8 cellular contexts compared by ENCODE assay signal in the genomic region with DNA sequence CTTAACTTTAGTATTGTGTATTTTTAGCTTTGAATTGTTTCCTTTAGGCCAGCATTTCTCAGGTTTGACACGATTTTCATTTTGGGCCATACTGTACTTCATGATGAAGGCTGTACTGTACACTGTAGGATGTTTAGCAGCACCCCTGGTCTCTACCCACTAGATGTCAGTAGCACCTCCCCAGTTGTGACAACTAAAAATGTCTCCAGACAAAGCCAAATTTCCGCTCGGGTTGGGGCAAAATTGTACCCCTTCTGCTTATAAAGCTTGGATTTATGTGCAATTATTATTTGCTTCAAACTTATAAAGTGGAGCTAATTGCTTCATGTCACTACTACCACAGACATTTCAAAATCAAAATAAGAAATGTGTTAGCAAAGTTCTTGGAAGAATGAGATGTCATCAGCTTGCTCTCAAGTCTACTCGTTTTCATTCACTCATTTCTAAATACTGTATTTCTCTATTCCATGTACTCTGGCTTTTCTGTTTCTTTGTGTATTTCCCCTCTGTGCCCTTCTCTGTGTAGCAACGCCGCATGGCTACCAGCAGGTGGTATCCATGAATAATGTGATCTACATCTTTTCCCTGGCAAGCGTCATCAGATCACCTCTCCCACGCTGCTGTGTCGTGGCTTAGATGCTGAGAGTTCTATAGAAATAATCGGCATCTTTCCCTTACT. TPM values are rescaled to one million over a fixed set of nuclear protein-coding genes. Genes with fewer than 3 reads are reported as not detected.
DNase-seq lines count a peak whose midpoint lies in the region; ATAC-seq and TF ChIP-seq lines count a peak whose summit lies in the region.

No MANE protein-coding gene starts in this region.

- H3K9ac ChIP-seq in HCT116 (ENCODE audit: low read length) = no peak overlapping the region

- H3K9me3 ChIP-seq in HCT116 (ENCODE audit: control insufficient read depth in 1 of 2, insufficient read depth in 1 of 2, low read depth in 1 of 2, low read length in 2 of 2) (no peaks in the 10 kb centered on the region), vagina (no peaks in the 10 kb centered on the region)

- no peaks in the 10 kb centered on the region for H3K9me2 ChIP-seq in HCT116 (ENCODE audit: insufficient read depth)

- TF ChIP-seq RAD21 in HCT116 (IDR thresholded peaks at IDR 0.05; ENCODE audit: low read depth) = peak; percentile 36

- H3K79me2 ChIP-seq in HCT116 (ENCODE audit: insufficient read depth, low read length) = no peaks in the 10 kb centered on the region; the same call in 1 of the 2 replicates

- H3K36me3 ChIP-seq in HCT116 (ENCODE audit: control insufficient read depth in 1 of 2, insufficient read depth in 2 of 2, low read length in 2 of 2) (no peaks in the 10 kb centered on the region), vagina (no peaks in the 10 kb centered on the region)

- CTCF ChIA-PET in HCT116 (lab: Charles Lee) = interaction anchor here (0.8 to 1.4 kb wide), 3 partner anchors 16 to 600 kb away, joined by 3 to 5 read pairs (median 4); no protein-coding TSS in a partner anchor

- DNase-seq in Ammon's horn (ENCODE audit: low spot score) (peak; percentile 4), HCT116 (ENCODE audit: low read depth, low spot score) (peak; percentile 38), NCI-H82 (lab: John Stamatoyannopoulos, UW) (peak; percentile 87), fibroblast of peridontal ligament (ENCODE audit: extremely low read depth) (peak; percentile 48), vagina (ENCODE audit: extremely low spot score in 2 of 2) (no peak), C1 segment of cervical spinal cord (lab: John Stamatoyannopoulos, UW) (no peak)
- DNase-seq in activated CD4-positive, alpha-beta T cell treated with anti-CD3 and anti-CD28 coated beads, Interleukin-2, amount 50 U/mL, for 4 hours = no peak

- H3K27me3 ChIP-seq in HCT116 (ENCODE audit: insufficient read depth, low read length) (no peaks in the 10 kb centered on the region), vagina (no peaks in the 10 kb centered on the region)

- POLR2A ChIA-PET in HCT116 (lab: Charles Lee) = no interaction called here

- no peaks in the 10 kb centered on the region for H4K20me1 ChIP-seq in HCT116 (ENCODE audit: insufficient read depth)

- ATAC-seq in HCT116 (peak; percentile 96), HG02973 (IDR thresholded peaks at IDR 0.05; ENCODE audit: unreplicated experiment) (no peak)

- BruUV-seq in HCT116 (replicated peaks; lab: Mats Ljungman, UMichigan) = no TSS peak

- H3K4me1 ChIP-seq in HCT116 (ENCODE audit: control insufficient read depth in 1 of 2, insufficient read depth in 2 of 2, low read length in 2 of 2) = peaks cover 0 to 11% of the 10 kb centered on the region in 2 experiments; a peak in 3 of 4 replicates
- no peaks in the 10 kb centered on the region for H3K4me1 ChIP-seq in vagina

- intact Hi-C loops in HCT116 (cut with micrococcal nuclease) = no loop called here
- intact Hi-C loops in vagina (cut with DNase I) = no loop called here

- RAD21 ChIA-PET in HCT116 (lab: Charles Lee; ENCODE audit: low non-redundant PET in 1 of 2, low total read pairs in 2 of 2, uncharacterized antibody in 2 of 2, unreplicated experiment in 2 of 2) = no interaction called here

- no peak overlapping the region for H3K27ac ChIP-seq in HCT116 (ENCODE audit: low read depth, low read length)
- H3K27ac ChIP-seq in vagina = no peak overlapping the region

- H3K4me3 ChIP-seq in HCT116 (replicated peaks in 1 of 2; ENCODE audit: low read depth in 1 of 2, low read length in 2 of 2) = no peak overlapping the region
- no peak overlapping the region for H3K4me3 ChIP-seq in vagina

- peak overlapping the region; percentile 28; the same call in 1 of the 2 replicates for H3K4me2 ChIP-seq in HCT116 (ENCODE audit: low read length)

- H2AFZ ChIP-seq in HCT116 (ENCODE audit: low read depth, low read length, poor library complexity, severe bottlenecking) = no peak overlapping the region

- TF ChIP-seq CTCF in HCT116 (IDR thresholded peaks at IDR 0.05 in 2 of 3, conservative IDR thresholded peaks at IDR 0.05 in 1 of 3; ENCODE audit: borderline replicate concordance in 1 of 3, insufficient read depth in 1 of 3, low read depth in 2 of 3, low read length in 2 of 3) (peak; percentile 30 to 63 (median 57); a peak in 5 of 6 replicates), vagina (IDR thresholded peaks at IDR 0.05) (no peak)

- TF ChIP-seq POLR2A in HCT116 (IDR thresholded peaks at IDR 0.05; ENCODE audit: borderline replicate concordance, extremely low read depth, insufficient read depth, insufficient read length) (no peak), vagina (IDR thresholded peaks at IDR 0.05) (no peak)

TF ChIP-seq in HCT116, 20 proteins besides CTCF, POLR2A, EP300 and RAD21:
- TF ChIP-seq JUND (IDR thresholded peaks at IDR 0.05) (no peak), CBX3 (IDR thresholded peaks at IDR 0.05; ENCODE audit: low read depth) (no peak), SRF (IDR thresholded peaks at IDR 0.05; ENCODE audit: low read depth) (no peak), EZH2phosphoT487 (IDR thresholded peaks at IDR 0.05; ENCODE audit: borderline replicate concordance) (no peak), EGR1 (IDR thresholded peaks at IDR 0.05; ENCODE audit: low read depth) (no peak), POLR2AphosphoS5 (IDR thresholded peaks at IDR 0.05; ENCODE audit: low read depth, low read length) (no peak), SIN3A (IDR thresholded peaks at IDR 0.05; ENCODE audit: low read depth) (no peak), ELF1 (IDR thresholded peaks at IDR 0.05; ENCODE audit: borderline replicate concordance, low read depth) (no peak), TCF7L2 (IDR thresholded peaks at IDR 0.05; ENCODE audit: borderline replicate concordance, extremely low read depth, insufficient read depth, insufficient read length) (no peak), CEBPB (IDR thresholded peaks at IDR 0.05; ENCODE audit: low read depth) (no peak), SP1 (IDR thresholded peaks at IDR 0.05; ENCODE audit: low read depth) (no peak), YY1 (IDR thresholded peaks at IDR 0.05; ENCODE audit: extremely low read depth, insufficient replicate concordance, low read depth, low read length) (no peak), ZFX (IDR thresholded peaks at IDR 0.05) (no peak), FOSL1 (IDR thresholded peaks at IDR 0.05; ENCODE audit: low read depth) (no peak), EZH2 (IDR thresholded peaks at IDR 0.05) (no peak), ZNF274 (IDR thresholded peaks at IDR 0.05; ENCODE audit: low read depth, low read length) (no peak)
- TF ChIP-seq, protein P1, sequence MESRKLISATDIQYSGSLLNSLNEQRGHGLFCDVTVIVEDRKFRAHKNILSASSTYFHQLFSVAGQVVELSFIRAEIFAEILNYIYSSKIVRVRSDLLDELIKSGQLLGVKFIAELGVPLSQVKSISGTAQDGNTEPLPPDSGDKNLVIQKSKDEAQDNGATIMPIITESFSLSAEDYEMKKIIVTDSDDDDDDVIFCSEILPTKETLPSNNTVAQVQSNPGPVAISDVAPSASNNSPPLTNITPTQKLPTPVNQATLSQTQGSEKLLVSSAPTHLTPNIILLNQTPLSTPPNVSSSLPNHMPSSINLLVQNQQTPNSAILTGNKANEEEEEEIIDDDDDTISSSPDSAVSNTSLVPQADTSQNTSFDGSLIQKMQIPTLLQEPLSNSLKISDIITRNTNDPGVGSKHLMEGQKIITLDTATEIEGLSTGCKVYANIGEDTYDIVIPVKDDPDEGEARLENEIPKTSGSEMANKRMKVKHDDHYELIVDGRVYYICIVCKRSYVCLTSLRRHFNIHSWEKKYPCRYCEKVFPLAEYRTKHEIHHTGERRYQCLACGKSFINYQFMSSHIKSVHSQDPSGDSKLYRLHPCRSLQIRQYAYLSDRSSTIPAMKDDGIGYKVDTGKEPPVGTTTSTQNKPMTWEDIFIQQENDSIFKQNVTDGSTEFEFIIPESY (IDR thresholded peaks at IDR 0.05; ENCODE audit: extremely low read depth, insufficient replicate concordance, low read length) = no peak
- TF ChIP-seq, protein P2, sequence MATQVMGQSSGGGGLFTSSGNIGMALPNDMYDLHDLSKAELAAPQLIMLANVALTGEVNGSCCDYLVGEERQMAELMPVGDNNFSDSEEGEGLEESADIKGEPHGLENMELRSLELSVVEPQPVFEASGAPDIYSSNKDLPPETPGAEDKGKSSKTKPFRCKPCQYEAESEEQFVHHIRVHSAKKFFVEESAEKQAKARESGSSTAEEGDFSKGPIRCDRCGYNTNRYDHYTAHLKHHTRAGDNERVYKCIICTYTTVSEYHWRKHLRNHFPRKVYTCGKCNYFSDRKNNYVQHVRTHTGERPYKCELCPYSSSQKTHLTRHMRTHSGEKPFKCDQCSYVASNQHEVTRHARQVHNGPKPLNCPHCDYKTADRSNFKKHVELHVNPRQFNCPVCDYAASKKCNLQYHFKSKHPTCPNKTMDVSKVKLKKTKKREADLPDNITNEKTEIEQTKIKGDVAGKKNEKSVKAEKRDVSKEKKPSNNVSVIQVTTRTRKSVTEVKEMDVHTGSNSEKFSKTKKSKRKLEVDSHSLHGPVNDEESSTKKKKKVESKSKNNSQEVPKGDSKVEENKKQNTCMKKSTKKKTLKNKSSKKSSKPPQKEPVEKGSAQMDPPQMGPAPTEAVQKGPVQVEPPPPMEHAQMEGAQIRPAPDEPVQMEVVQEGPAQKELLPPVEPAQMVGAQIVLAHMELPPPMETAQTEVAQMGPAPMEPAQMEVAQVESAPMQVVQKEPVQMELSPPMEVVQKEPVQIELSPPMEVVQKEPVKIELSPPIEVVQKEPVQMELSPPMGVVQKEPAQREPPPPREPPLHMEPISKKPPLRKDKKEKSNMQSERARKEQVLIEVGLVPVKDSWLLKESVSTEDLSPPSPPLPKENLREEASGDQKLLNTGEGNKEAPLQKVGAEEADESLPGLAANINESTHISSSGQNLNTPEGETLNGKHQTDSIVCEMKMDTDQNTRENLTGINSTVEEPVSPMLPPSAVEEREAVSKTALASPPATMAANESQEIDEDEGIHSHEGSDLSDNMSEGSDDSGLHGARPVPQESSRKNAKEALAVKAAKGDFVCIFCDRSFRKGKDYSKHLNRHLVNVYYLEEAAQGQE (IDR thresholded peaks at IDR 0.05; ENCODE audit: low read depth) = no peak
- TF ChIP-seq, protein P3, sequence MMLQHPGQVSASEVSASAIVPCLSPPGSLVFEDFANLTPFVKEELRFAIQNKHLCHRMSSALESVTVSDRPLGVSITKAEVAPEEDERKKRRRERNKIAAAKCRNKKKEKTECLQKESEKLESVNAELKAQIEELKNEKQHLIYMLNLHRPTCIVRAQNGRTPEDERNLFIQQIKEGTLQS (IDR thresholded peaks at IDR 0.05) = no peak
- TF ChIP-seq, protein P4, sequence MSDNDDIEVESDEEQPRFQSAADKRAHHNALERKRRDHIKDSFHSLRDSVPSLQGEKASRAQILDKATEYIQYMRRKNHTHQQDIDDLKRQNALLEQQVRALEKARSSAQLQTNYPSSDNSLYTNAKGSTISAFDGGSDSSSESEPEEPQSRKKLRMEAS (IDR thresholded peaks at IDR 0.05) = no peak

RNA-seq across cellular contexts. Expression of a gene that starts 47.7 kb away (rescaled TPM):
- total RNA-seq in HCT116 (2021; ENCODE audit: unreplicated experiment) (0.10 TPM), vagina (not detected)
- polyA plus RNA-seq in HCT116 (2012) = 0.08 TPM in 1 of 2 replicates, not detected in the other

Comparison
In these comparisons a context has a peak if more than half of its experiments do, and no peak if none do; other contexts are left out.
1. DNase-seq: peak in Ammon's horn (single experiment), HCT116 (single experiment), NCI-H82 (single experiment) and fibroblast of peridontal ligament (single experiment); none in vagina (0 of 2), activated CD4-positive, alpha-beta T cell treated with anti-CD3 and anti-CD28 coated beads, Interleukin-2, amount 50 U/mL, for 4 hours (0 of 2) and C1 segment of cervical spinal cord (0 of 14).
2. CTCF ChIP-seq: peak in HCT116 (3 of 3); none in vagina (0 of 3).